In the genomic region with DNA sequence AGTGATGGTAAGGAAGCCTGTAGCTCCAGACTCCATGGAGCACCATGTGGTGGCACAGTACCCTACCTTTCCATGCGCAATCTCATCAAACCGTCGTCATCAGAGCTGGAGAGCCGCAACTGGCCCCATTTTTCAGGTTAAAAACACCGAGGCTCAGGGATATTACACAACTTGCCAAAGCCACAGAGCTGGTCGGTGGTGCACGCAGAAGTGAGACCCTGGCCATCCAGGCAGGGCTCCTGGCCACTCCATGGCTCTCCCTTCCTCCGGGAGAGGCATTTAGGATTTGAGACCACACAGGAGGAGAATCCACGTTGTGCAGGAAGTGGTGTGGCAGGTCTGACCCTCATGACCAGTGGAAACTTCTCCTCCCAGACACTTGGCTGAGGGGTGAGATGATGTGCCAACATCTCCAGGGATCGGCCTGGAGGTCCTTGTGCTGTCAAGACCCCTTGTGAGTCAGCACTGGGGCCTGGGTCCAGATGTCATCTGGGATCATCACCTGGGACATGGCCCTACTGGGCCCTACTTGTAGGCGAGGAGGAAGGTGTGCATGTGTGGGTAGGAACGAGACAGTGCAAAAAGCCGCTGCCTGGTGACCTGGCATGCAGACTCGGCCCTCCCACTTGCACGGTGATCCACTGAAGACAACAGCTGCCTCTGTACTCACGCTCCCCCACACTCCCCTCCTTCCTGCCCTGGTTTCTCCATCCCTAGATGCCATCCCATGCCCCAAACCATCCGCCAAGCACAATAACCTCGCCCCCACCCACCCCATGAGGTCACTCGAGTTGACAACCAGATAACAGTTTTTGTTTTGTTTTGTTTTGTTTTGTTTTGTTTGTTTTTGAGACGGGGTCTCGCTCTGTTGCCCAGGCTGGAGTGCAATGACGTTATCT, we compare ENCODE assay signal across 25 cellular contexts. TPM values are rescaled to one million over a fixed set of nuclear protein-coding genes. Genes with fewer than 3 reads are reported as not detected.
DNase-seq lines count a peak whose midpoint lies in the region; ATAC-seq, FAIRE-seq and TF ChIP-seq lines count a peak whose summit lies in the region.
"Had no signal": no experiment of that assay in that cellular context is flagged by ENCODE, and none has a peak within 500 bp of the region (broad histone marks: within the 10 kb centered on the region; RNA-seq: fewer than 3 reads in every experiment).

No MANE protein-coding gene starts in this region.

- no peaks in the 10 kb centered on the region for H3K79me1 ChIP-seq in IMR-90 (ENCODE audit: low read depth in 1 of 2, low read length in 2 of 2)

- no peak overlapping the region for H2BK20ac ChIP-seq in IMR-90 (ENCODE audit: low read depth, low read length)

- H3K4me3 ChIP-seq in IMR-90 (ENCODE audit: insufficient read depth, low read depth, low read length) (no peak overlapping the region), kidney (ENCODE audit: low read length in 2 of 2) (no peak overlapping the region), sigmoid colon (no peak overlapping the region), Karpas-422 (ENCODE audit: low read length) (no peak overlapping the region)
- H3K4me3 ChIP-seq: GM23338 had no signal

- TF ChIP-seq RAD21 in IMR-90 (IDR thresholded peaks at IDR 0.05; ENCODE audit: low read length), result no peak

- H3K79me2 ChIP-seq in Karpas-422 (ENCODE audit: low read length), result no peaks in the 10 kb centered on the region

- H2BK5ac ChIP-seq in IMR-90 (ENCODE audit: low read depth, low read length, poor library complexity, severe bottlenecking), result no peak overlapping the region

- H3K9me2 ChIP-seq in Karpas-422 (replicated peaks; ENCODE audit: insufficient read depth, low read length), result no peaks in the 10 kb centered on the region

- DNase-seq in activated effector memory CD4-positive, alpha-beta T cell treated with anti-CD3 and anti-CD28 coated beads, Interleukin-2, amount 50 U/mL, for 16 hours, result peak; percentile 53
- DNase-seq in activated effector memory CD4-positive, alpha-beta T cell treated with Interleukin-2 at 50 U/mL for 16 hours, result no peak
- no peak for DNase-seq in IMR-90
- peak; percentile 57 for DNase-seq in kidney
- peak; percentile 55 for DNase-seq in sigmoid colon
- DNase-seq in Karpas-422, result no peak
- no peak for DNase-seq in superior temporal gyrus (ENCODE audit: extremely low spot score)
- DNase-seq: 8988T; Calu3; CD8-positive, alpha-beta memory T cell; DMS153; MM.1S; NCI-H1048; NCI-H1417 treated with DMSO at 0.1 percent for 48 hours; NCI-H187; NCI-H446 treated with DMSO at 0.1 percent for 48 hours; NCI-H526 treated with DMSO at 0.1 percent for 48 hours; SHP77 had no signal

- H3K9ac ChIP-seq in IMR-90 (ENCODE audit: low read depth, low read length), result no peak overlapping the region
- no peak overlapping the region for H3K9ac ChIP-seq in kidney (ENCODE audit: low read length in 2 of 2)
- no peak overlapping the region for H3K9ac ChIP-seq in Karpas-422 (ENCODE audit: low read length)

- H2AK9ac ChIP-seq in IMR-90 (replicated peaks; ENCODE audit: low read depth, low read length, poor library complexity), result no peak overlapping the region

- no peak overlapping the region for H3K18ac ChIP-seq in IMR-90 (ENCODE audit: low read depth, low read length)

- TF ChIP-seq POLR2A in IMR-90 (IDR thresholded peaks at IDR 0.05; ENCODE audit: low read depth, low read length) (no peak), sigmoid colon (IDR thresholded peaks at IDR 0.05) (no peak)

- H4K5ac ChIP-seq in IMR-90 (ENCODE audit: low read depth, low read length), result no peak overlapping the region

- no peak for ATAC-seq in IMR-90 (ENCODE audit: low read depth)
- no peak for ATAC-seq in HG03521 (IDR thresholded peaks at IDR 0.05; ENCODE audit: unreplicated experiment)
- ATAC-seq: GM23338, HCT116 had no signal

- no peak for FAIRE-seq in kidney (lab: Jason Lieb, UNC)
- FAIRE-seq: GM12891 had no signal

- H3K36me3 ChIP-seq in IMR-90 (ENCODE audit: control insufficient read depth, insufficient read depth, low read length), result no peaks in the 10 kb centered on the region
- no peaks in the 10 kb centered on the region for H3K36me3 ChIP-seq in kidney (ENCODE audit: control insufficient read depth in 1 of 2, insufficient read depth in 2 of 2, low read length in 2 of 2)
- no peaks in the 10 kb centered on the region for H3K36me3 ChIP-seq in sigmoid colon
- no peaks in the 10 kb centered on the region for H3K36me3 ChIP-seq in Karpas-422 (ENCODE audit: insufficient read depth, low read length)

- no peak for TF ChIP-seq CTCF in IMR-90 (conservative IDR thresholded peaks at IDR 0.05; ENCODE audit: low read depth, low read length)
- TF ChIP-seq CTCF in kidney (IDR thresholded peaks at IDR 0.05; ENCODE audit: borderline replicate concordance, extremely low read depth, insufficient read depth), result no peak
- no peak for TF ChIP-seq CTCF in sigmoid colon (IDR thresholded peaks at IDR 0.05)

- H4K91ac ChIP-seq in IMR-90 (ENCODE audit: insufficient read depth, low read depth, low read length), result no peak overlapping the region

- no peak overlapping the region for H3K23ac ChIP-seq in IMR-90 (ENCODE audit: low read depth, low read length)

- in situ Hi-C loops in IMR-90 (cut with MboI; ENCODE audit: low sequenced_read_pairs), result no loop called here

- H3K4me1 ChIP-seq in IMR-90 (ENCODE audit: control insufficient read depth, insufficient read depth, low read length) (no peaks in the 10 kb centered on the region; the same call in 1 of the 2 replicates), kidney (ENCODE audit: control insufficient read depth in 1 of 2, insufficient read depth in 1 of 2, low read depth in 1 of 2, low read length in 2 of 2) (peaks cover 0 to 3% of the 10 kb centered on the region in 2 donors), sigmoid colon (peaks cover 0 to 7% (median 5%) of the 10 kb centered on the region in 4 donors), Karpas-422 (ENCODE audit: low read length) (peaks cover 5% of the 10 kb centered on the region; the same call in 1 of the 2 replicates)

- TF ChIP-seq EP300 in sigmoid colon (IDR thresholded peaks at IDR 0.05), result no peak

- H2AFZ ChIP-seq in IMR-90 (replicated peaks; ENCODE audit: low read length, poor library complexity) (peak overlapping the region; percentile 39), Karpas-422 (ENCODE audit: low read length) (no peak overlapping the region)
- H2AFZ ChIP-seq: GM23338 had no signal

- POLR2A ChIA-PET in IMR-90 (lab: Charles Lee; ENCODE audit: unreplicated experiment), result no interaction called here

- H3K14ac ChIP-seq in IMR-90 (replicated peaks; ENCODE audit: low read depth, low read length), result no peak overlapping the region

- H4K20me1 ChIP-seq in IMR-90 (ENCODE audit: insufficient read depth, low read length), result no peaks in the 10 kb centered on the region
- H4K20me1 ChIP-seq in Karpas-422 (ENCODE audit: insufficient read depth, low read depth, low read length), result no peaks in the 10 kb centered on the region; the same call in 1 of the 2 replicates

- no peak overlapping the region for H4K8ac ChIP-seq in IMR-90 (ENCODE audit: low read depth in 2 of 2, low read length in 2 of 2)

- peaks cover 42% of the 10 kb centered on the region for H3K27me3 ChIP-seq in IMR-90 (ENCODE audit: control insufficient read depth, insufficient read depth, low read length)
- peaks cover 6 to 32% (median 16%) of the 10 kb centered on the region in 3 donors for H3K27me3 ChIP-seq in sigmoid colon
- H3K27me3 ChIP-seq in Karpas-422 (ENCODE audit: low read length), result no peaks in the 10 kb centered on the region

- CTCF ChIA-PET in IMR-90 (lab: Yijun Ruan, JAX), result no interaction called here

- WGBS in IMR-90 (ENCODE audit: extremely low coverage in 2 of 2, insufficient read length in 1 of 2), 2 experiments, result 71% methylated on average over 7 of the region's 22 CpGs; no CpG with 5 or more reads in 1 of the 2 experiments
- 84 to 89% methylated on average over 22 of the region's 22 CpGs for WGBS in sigmoid colon, 2 donors

- H3K4me2 ChIP-seq in IMR-90 (ENCODE audit: low read depth, low read length) (no peak overlapping the region), Karpas-422 (ENCODE audit: low read depth, low read length, poor library complexity, severe bottlenecking) (no peak overlapping the region)
- H3K4me2 ChIP-seq: GM23338 had no signal

- H3K27ac ChIP-seq in IMR-90 (ENCODE audit: insufficient read depth, low read length), result no peak overlapping the region
- H3K27ac ChIP-seq in kidney (ENCODE audit: low read depth in 2 of 2, low read length in 2 of 2), result no peak overlapping the region
- H3K27ac ChIP-seq in sigmoid colon, result no peak overlapping the region
- no peak overlapping the region for H3K27ac ChIP-seq in Karpas-422 (ENCODE audit: low read length)
- H3K27ac ChIP-seq: C4-2B had no signal

- no peaks in the 10 kb centered on the region; the same call in 1 of the 2 replicates for H3K9me1 ChIP-seq in IMR-90 (ENCODE audit: insufficient read depth, low read length)

- H3K9me3 ChIP-seq in IMR-90 (ENCODE audit: control insufficient read depth, insufficient read depth, low read length) (no peaks in the 10 kb centered on the region), kidney (ENCODE audit: control insufficient read depth in 1 of 2, low read length in 2 of 2) (no peaks in the 10 kb centered on the region), sigmoid colon (no peaks in the 10 kb centered on the region), Karpas-422 (ENCODE audit: low read length) (no peaks in the 10 kb centered on the region)

- H2BK15ac ChIP-seq in IMR-90 (ENCODE audit: low read depth, low read length), result no peak overlapping the region

- H2AK5ac ChIP-seq in IMR-90 (ENCODE audit: low read depth, low read length), result no peak overlapping the region

- intact Hi-C loops in IMR-90 (cut with micrococcal nuclease) (no loop called here), kidney (cut with DNase I) (no loop called here), sigmoid colon (cut with DNase I) (no loop called here)

- H3K4ac ChIP-seq in IMR-90 (ENCODE audit: low read depth, low read length), result no peak overlapping the region

- BruUV-seq in IMR-90 (replicated peaks; lab: Mats Ljungman, UMichigan), result no TSS peak

- dilution Hi-C loops in IMR-90 (cut with HindIII; ENCODE audit: low sequenced_read_pairs, unreplicated experiment), result no loop called here

- H2BK120ac ChIP-seq in IMR-90 (ENCODE audit: low read depth, low read length), result no peak overlapping the region

- no peak overlapping the region for H3K56ac ChIP-seq in IMR-90 (ENCODE audit: extremely low read depth, insufficient read depth, low read length)

RNA-seq across cellular contexts. Expression of a gene that starts 10.4 kb away (rescaled TPM):
- total RNA-seq in IMR-90 (2012; rRNA removed) (not detected in 2 replicates), kidney (22.4 TPM), sigmoid colon (10 to 100 TPM; 14.3 to 45.1 (median 23.7) TPM)
- polyA plus RNA-seq in IMR-90 (2012; rRNA removed) (not detected in 2 replicates), kidney (ENCODE audit: insufficient read depth, low read depth, low replicate concordance) (10.0 TPM), sigmoid colon (1,000 to 10,000 TPM; 1,800 to 7,065 (median 3,772) TPM)
- not detected in 2 replicates for polyA plus RNA-seq in IMR-90 (2012; cell fraction: cytosol; rRNA removed)
- not detected in 2 replicates for polyA plus RNA-seq in IMR-90 (2012; cell fraction: nucleus; rRNA removed; ENCODE audit: low replicate concordance)
- not detected in 2 replicates for total RNA-seq in Karpas-422 (2014; rRNA removed; shearing (Covaris generic); ENCODE audit: low replicate concordance)
- total RNA-seq: Calu3; CD8-positive, alpha-beta memory T cell; G401 had no signal
- polyA plus RNA-seq: CD8-positive, alpha-beta memory T cell had no signal

RNA-seq across cellular contexts. Expression of a gene that starts 46.0 kb away (rescaled TPM):
- total RNA-seq in IMR-90 (2012; rRNA removed), result not detected in 2 replicates
- not detected in 2 replicates for polyA plus RNA-seq in IMR-90 (2012; rRNA removed)
- polyA plus RNA-seq in IMR-90 (2012; cell fraction: cytosol; rRNA removed), result not detected in 2 replicates
- polyA plus RNA-seq in IMR-90 (2012; cell fraction: nucleus; rRNA removed; ENCODE audit: low replicate concordance), result not detected in 2 replicates
- not detected for total RNA-seq in kidney
- polyA plus RNA-seq in kidney (ENCODE audit: insufficient read depth, low read depth, low replicate concordance), result not detected
- not detected for total RNA-seq in sigmoid colon
- 10 to 100 TPM in 1 of 3 donors, 1 to 10 TPM in 2; 1.5 to 23.4 (median 3.0) TPM for polyA plus RNA-seq in sigmoid colon
- not detected in 2 replicates for total RNA-seq in Karpas-422 (2014; rRNA removed; shearing (Covaris generic); ENCODE audit: low replicate concordance)
- total RNA-seq: Calu3; CD8-positive, alpha-beta memory T cell; G401; GM23338; RPMI7951 had no signal
- polyA plus RNA-seq: CD8-positive, alpha-beta memory T cell; GM23338 had no signal

Comparison
In these comparisons a context has a peak if more than half of its experiments do, and no peak if none do; other contexts are left out.
1. DNase-seq: peak in activated effector memory CD4-positive, alpha-beta T cell treated with anti-CD3 and anti-CD28 coated beads, Interleukin-2, amount 50 U/mL, for 16 hours (single experiment), kidney (single experiment) and sigmoid colon (single experiment); none in activated effector memory CD4-positive, alpha-beta T cell treated with Interleukin-2 at 50 U/mL for 16 hours (single experiment), IMR-90 (single experiment), Karpas-422 (single experiment) and superior temporal gyrus (single experiment).
2. RNA of a gene that starts 10.4 kb away (total RNA-seq): 14.3 to 45.1 TPM in sigmoid colon and 22.4 TPM in kidney (single experiment); not detected in IMR-90 and not detected in Karpas-422; every median in the first group is over 10 times any median in the second.